29 cellular contexts compared by ENCODE assay signal in genomic region chr6:110287462-110288341, GRCh38.
DNase-seq lines count a peak whose midpoint lies in the region; ATAC-seq, FAIRE-seq and TF ChIP-seq lines count a peak whose summit lies in the region.
"Had no signal": no experiment of that assay in that cellular context is flagged by ENCODE, and none has a peak within 500 bp of the region (broad histone marks: within the 10 kb centered on the region; RNA-seq: fewer than 3 reads in every experiment).

No MANE protein-coding gene starts in this region.

- no peaks in the 10 kb centered on the region for H3K36me3 ChIP-seq in SK-N-SH (replicated peaks in 1 of 2; ENCODE audit: control insufficient read depth in 1 of 2, insufficient read depth in 2 of 2, low read length in 1 of 2)
- no peaks in the 10 kb centered on the region for H3K36me3 ChIP-seq in kidney (ENCODE audit: control insufficient read depth in 1 of 2, insufficient read depth in 2 of 2, low read length in 2 of 2)
- H3K36me3 ChIP-seq in pancreas, result no peaks in the 10 kb centered on the region
- H3K36me3 ChIP-seq: adrenal gland, gastrocnemius medialis, ovary, stomach had no signal

- no peaks in the 10 kb centered on the region for H3K79me2 ChIP-seq in SK-N-SH (ENCODE audit: insufficient read depth)

- no peak for TF ChIP-seq RAD21 in SK-N-SH (IDR thresholded peaks at IDR 0.05; ENCODE audit: low read length)

- H4K20me1 ChIP-seq in SK-N-SH (ENCODE audit: insufficient read depth), result no peaks in the 10 kb centered on the region

- H2AFZ ChIP-seq in SK-N-SH (ENCODE audit: low read depth), result no peak overlapping the region

- H3K4me3 ChIP-seq in SK-N-SH (ENCODE audit: low read depth in 2 of 2, low read length in 1 of 2) (no peak overlapping the region), kidney (ENCODE audit: low read length in 2 of 2) (peak overlapping the region; percentile 42 to 51), pancreas (no peak overlapping the region)
- H3K4me3 ChIP-seq: adrenal gland, body of pancreas, gastrocnemius medialis, K562, ovary, stomach, tibial artery had no signal

- TF ChIP-seq CTCF in SK-N-SH (IDR thresholded peaks at IDR 0.05) (no peak), kidney (IDR thresholded peaks at IDR 0.05; ENCODE audit: borderline replicate concordance, extremely low read depth, insufficient read depth) (no peak), pancreas (IDR thresholded peaks at IDR 0.05) (no peak)

- CTCF ChIA-PET in SK-N-SH (lab: Yijun Ruan, JAX), result interaction anchor here (1.2 to 1.7 kb wide), 2 partner anchors 9 to 47 kb away, joined by 3 to 8 read pairs; no protein-coding TSS in a partner anchor

- no peak overlapping the region for H3K27ac Mint-ChIP-seq in stimulated activated memory B cell treated with anti-CD40 and anti-IgM and Interleukin-4, amounts not matched to agents 10 μg/mL and 1 μg/mL and 100 μg/mL, for 72 hours
- H3K27ac Mint-ChIP-seq: activated CD4-positive, alpha-beta memory T cell treated with anti-CD3 and anti-CD28 coated beads, Interleukin-2, amount 10 ng/mL, durations not matched to agents 7 days and 5 days; activated naive CD4-positive, alpha-beta T cell treated with anti-CD3 and anti-CD28 coated beads for 36 hours; activated T-helper 1 cell treated with anti-CD3 and anti-CD28 coated beads, Interleukin-12 subunit alpha, Interleukin-12 subunit beta, Interleukin-2, Interleukin-4 antibody, amounts not matched to agents 30 ng/mL and 10 ng/mL and 1 ng/mL, durations not matched to agents 14 hours and 24 hours and 36 hours had no signal

- H3K4me2 ChIP-seq in SK-N-SH, result no peak overlapping the region

- H3K9me3 Mint-ChIP-seq in stimulated activated memory B cell treated with anti-CD40 and anti-IgM and Interleukin-4, amounts not matched to agents 10 μg/mL and 1 μg/mL and 100 μg/mL, for 72 hours, result peaks cover 15% of the 10 kb centered on the region
- H3K9me3 Mint-ChIP-seq: activated CD4-positive, alpha-beta memory T cell treated with anti-CD3 and anti-CD28 coated beads, Interleukin-2, amount 10 ng/mL, durations not matched to agents 7 days and 5 days; activated T-helper 1 cell treated with anti-CD3 and anti-CD28 coated beads, Interleukin-12 subunit alpha, Interleukin-12 subunit beta, Interleukin-2, Interleukin-4 antibody, amounts not matched to agents 30 ng/mL and 10 ng/mL and 1 ng/mL, durations not matched to agents 14 hours and 24 hours and 36 hours had no signal

- FAIRE-seq in kidney (lab: Jason Lieb, UNC) (no peak), pancreas (lab: Jason Lieb, UNC) (no peak)
- FAIRE-seq: GM18507, GM19239, K562 had no signal

- no peaks in the 10 kb centered on the region for H3K4me1 Mint-ChIP-seq in stimulated activated memory B cell treated with anti-CD40 and anti-IgM and Interleukin-4, amounts not matched to agents 10 μg/mL and 1 μg/mL and 100 μg/mL, for 72 hours
- H3K4me1 Mint-ChIP-seq: activated CD4-positive, alpha-beta memory T cell treated with anti-CD3 and anti-CD28 coated beads, Interleukin-2, amount 10 ng/mL, durations not matched to agents 7 days and 5 days had no signal

- POLR2A ChIA-PET in SK-N-SH (lab: Yijun Ruan, JAX), result no interaction called here

- H3K27me3 Mint-ChIP-seq in stimulated activated memory B cell treated with anti-CD40 and anti-IgM and Interleukin-4, amounts not matched to agents 10 μg/mL and 1 μg/mL and 100 μg/mL, for 72 hours, result peaks cover 7% of the 10 kb centered on the region

- no peak for DNase-seq in SK-N-SH
- no peak for DNase-seq in kidney
- DNase-seq in pancreas, result no peak
- no peak for DNase-seq in stimulated activated CD4-positive, alpha-beta T cell treated with anti-CD3 and anti-CD28 coated beads, Interleukin-2, amount 100 ng/mL, for 48 hours
- DNase-seq in HuH-7.5 (ENCODE audit: low spot score), result no peak
- no peak for DNase-seq in NK-92 treated with Interleukin-12 subunit alpha and Interleukin-12 subunit beta, amount 100 ng/mL, for 24 hours (lab: John Stamatoyannopoulos, UW)
- DNase-seq: 8988T; activated CD4-positive, alpha-beta memory T cell treated with anti-CD3 and anti-CD28 coated beads, Interleukin-2, amount 10 ng/mL, durations not matched to agents 7 days and 5 days; activated CD8-positive, alpha-beta memory T cell treated with anti-CD3 and anti-CD28 coated beads, Interleukin-2, amount 50 U/mL, for 48 hours; activated naive CD4-positive, alpha-beta T cell treated with anti-CD3 and anti-CD28 coated beads for 36 hours; adrenal gland; gastrocnemius medialis; GOT3; kidney glomerular epithelial cell; NCI-H1092; NCI-H187; NCI-H524 treated with DMSO at 0.1 percent for 48 hours; ovary; right cardiac atrium; SHP77; stomach; tibial artery had no signal

- no peaks in the 10 kb centered on the region for H3K9me2 ChIP-seq in SK-N-SH

- H3K27ac ChIP-seq in SK-N-SH (ENCODE audit: low read depth in 2 of 2, low read length in 1 of 2) (no peak overlapping the region; a peak in 1 of 4 replicates), kidney (ENCODE audit: low read depth in 2 of 2, low read length in 2 of 2) (peak overlapping the region in 1 of 2 donors; percentile 62), pancreas (peak overlapping the region in 3 of 4 donors; percentile 29 to 50 (median 49))
- H3K27ac ChIP-seq: adrenal gland, body of pancreas, gastrocnemius medialis, ovary, tibial artery had no signal

- no peak overlapping the region for H3K4me3 Mint-ChIP-seq in stimulated activated memory B cell treated with anti-CD40 and anti-IgM and Interleukin-4, amounts not matched to agents 10 μg/mL and 1 μg/mL and 100 μg/mL, for 72 hours
- H3K4me3 Mint-ChIP-seq: activated CD4-positive, alpha-beta memory T cell treated with anti-CD3 and anti-CD28 coated beads, Interleukin-2, amount 10 ng/mL, durations not matched to agents 7 days and 5 days; activated naive CD4-positive, alpha-beta T cell treated with anti-CD3 and anti-CD28 coated beads for 36 hours; activated T-helper 1 cell treated with anti-CD3 and anti-CD28 coated beads, Interleukin-12 subunit alpha, Interleukin-12 subunit beta, Interleukin-2, Interleukin-4 antibody, amounts not matched to agents 30 ng/mL and 10 ng/mL and 1 ng/mL, durations not matched to agents 14 hours and 24 hours and 36 hours had no signal

- intact Hi-C loops in kidney (cut with DNase I), result no loop called here
- intact Hi-C loops in pancreas (cut with DNase I), result no loop called here

- H3F3A ChIP-seq in SK-N-SH (replicated peaks; ENCODE audit: insufficient read depth), result no peaks in the 10 kb centered on the region

- H3K27me3 ChIP-seq in SK-N-SH (ENCODE audit: insufficient read depth), result no peaks in the 10 kb centered on the region
- no peaks in the 10 kb centered on the region for H3K27me3 ChIP-seq in pancreas
- H3K27me3 ChIP-seq: adrenal gland, body of pancreas, gastrocnemius medialis, ovary, stomach, tibial artery had no signal

- WGBS in SK-N-SH (ENCODE audit: low lambda C conversion rate), result 63% methylated on average over 8 of the region's 8 CpGs
- WGBS in pancreas, 2 donors, result 38 to 40% methylated on average over 8 of the region's 8 CpGs

- H3K4me1 ChIP-seq in SK-N-SH (ENCODE audit: control insufficient read depth in 1 of 2, insufficient read depth in 2 of 2, low read depth in 1 of 2, low read length in 1 of 2) (peaks cover 4 to 18% of the 10 kb centered on the region in 2 experiments; a peak in 3 of 4 replicates), kidney (ENCODE audit: control insufficient read depth in 1 of 2, insufficient read depth in 1 of 2, low read depth in 1 of 2, low read length in 2 of 2) (peaks cover 6 to 17% of the 10 kb centered on the region in 2 donors), pancreas (peaks cover 0 to 10% (median 4%) of the 10 kb centered on the region in 3 donors)
- H3K4me1 ChIP-seq: gastrocnemius medialis had no signal

- H3K9me3 ChIP-seq in SK-N-SH (0 out of 2 replicates have a peak, but pooled peaks cover 5% of the 10 kb centered on the region), kidney (ENCODE audit: control insufficient read depth in 1 of 2, low read length in 2 of 2) (no peaks in the 10 kb centered on the region), pancreas (no peaks in the 10 kb centered on the region)
- H3K9me3 ChIP-seq: adrenal gland, body of pancreas, gastrocnemius medialis, ovary, stomach had no signal

- ATAC-seq in SK-N-SH treated with all-trans-retinoic acid at 6 μM for 48 hours, result no peak
- peak in 3 of 4 donors; percentile 87 to 90 (median 89) for ATAC-seq in pancreas
- no peak for ATAC-seq in stimulated activated memory B cell treated with anti-CD40 and anti-IgM and Interleukin-4, amounts not matched to agents 10 μg/mL and 1 μg/mL and 100 μg/mL, for 72 hours
- ATAC-seq: body of pancreas, gastrocnemius medialis, K562, right cardiac atrium had no signal

- TF ChIP-seq EP300 in SK-N-SH (IDR thresholded peaks at IDR 0.05; ENCODE audit: borderline replicate concordance in 1 of 2, low read depth in 1 of 2, low read length in 1 of 2), result no peak

- no peaks in the 10 kb centered on the region for H3K36me3 Mint-ChIP-seq in stimulated activated memory B cell treated with anti-CD40 and anti-IgM and Interleukin-4, amounts not matched to agents 10 μg/mL and 1 μg/mL and 100 μg/mL, for 72 hours

- H3K9ac ChIP-seq in SK-N-SH, result no peak overlapping the region
- no peak overlapping the region for H3K9ac ChIP-seq in kidney (ENCODE audit: low read length in 2 of 2)

TF ChIP-seq in SK-N-SH, 30 proteins besides CTCF, POLR2A, EP300 and RAD21 (continues in another document):
- no peak for TF ChIP-seq MXI1 (IDR thresholded peaks at IDR 0.05; ENCODE audit: low read depth, low read length)

TF ChIP-seq in SK-N-SH treated with all-trans-retinoic acid at 6 μM for 48 hours, 23 proteins besides CTCF, POLR2A, EP300 and RAD21:
- TF ChIP-seq ZNF70 (CRISPR knock-in tag; IDR thresholded peaks at IDR 0.05), result no peak
- no peak for TF ChIP-seq PPARA (CRISPR knock-in tag; IDR thresholded peaks at IDR 0.05; ENCODE audit: borderline replicate concordance)
- no peak for TF ChIP-seq CSRNP3 (CRISPR knock-in tag; IDR thresholded peaks at IDR 0.05)
- no peak for TF ChIP-seq ISL1 (CRISPR knock-in tag; IDR thresholded peaks at IDR 0.05)
- TF ChIP-seq OSR1 (CRISPR knock-in tag; IDR thresholded peaks at IDR 0.05), result no peak
- no peak for TF ChIP-seq TCF4 (CRISPR knock-in tag; IDR thresholded peaks at IDR 0.05; ENCODE audit: borderline replicate concordance)
- no peak for TF ChIP-seq ZNF565 (CRISPR knock-in tag; conservative IDR thresholded peaks at IDR 0.05; ENCODE audit: low read depth)

Comparison
In these comparisons a context has a peak if more than half of its experiments do, and no peak if none do; other contexts are left out.
1. H3K27ac ChIP-seq: peak in pancreas (3 of 4); none in SK-N-SH (0 of 2).
2. H3K4me3 ChIP-seq: peak in kidney (2 of 2); none in SK-N-SH (0 of 2) and pancreas (0 of 4).
3. ATAC-seq: peak in pancreas (3 of 4); none in SK-N-SH treated with all-trans-retinoic acid at 6 μM for 48 hours (single experiment) and stimulated activated memory B cell treated with anti-CD40 and anti-IgM and Interleukin-4, amounts not matched to agents 10 μg/mL and 1 μg/mL and 100 μg/mL, for 72 hours (single experiment).